Comparison of ENCODE assay signal across 18 cellular contexts in the genomic region with DNA sequence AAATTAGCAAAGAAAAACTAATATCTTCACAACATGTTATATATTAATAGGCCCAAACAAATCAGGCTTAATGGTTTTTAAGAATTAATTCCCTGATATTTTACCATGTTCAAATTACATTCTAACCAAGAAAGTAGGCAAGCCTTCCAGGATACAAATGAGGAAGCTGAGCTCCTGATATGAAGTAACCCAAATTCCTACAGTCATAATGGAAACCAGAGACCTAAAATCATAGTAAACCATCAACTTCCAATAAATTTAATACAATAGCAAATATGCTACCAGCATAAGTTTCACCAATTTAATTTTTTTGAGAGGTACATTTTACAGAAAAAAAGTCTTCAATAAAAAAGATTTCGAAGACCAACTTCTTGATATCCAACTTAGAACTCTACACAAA. TPM values are rescaled to one million over a fixed set of nuclear protein-coding genes. Genes with fewer than 3 reads are reported as not detected.
DNase-seq lines count a peak whose midpoint lies in the region; ATAC-seq and TF ChIP-seq lines count a peak whose summit lies in the region.
"Had no signal": no experiment of that assay in that cellular context is flagged by ENCODE, and none has a peak within 500 bp of the region (broad histone marks: within the 10 kb centered on the region; RNA-seq: fewer than 3 reads in every experiment).

No MANE protein-coding gene starts in this region.

- no peaks in the 10 kb centered on the region for H3K27me3 Mint-ChIP-seq in osteocyte (ENCODE audit: unreplicated experiment)

- H3K27ac ChIP-seq in RWPE2 (ENCODE audit: poor library complexity, severe bottlenecking): peak overlapping the region; percentile 78
- no peak overlapping the region for H3K27ac ChIP-seq in fibroblast of lung (ENCODE audit: insufficient read depth, low read length)
- no peak overlapping the region for H3K27ac ChIP-seq in upper lobe of right lung
- H3K27ac ChIP-seq: BLaER1, ovary, skin epidermis had no signal

- peaks cover 40% of the 10 kb centered on the region for H3K4me1 ChIP-seq in RWPE2 (ENCODE audit: insufficient read depth, poor library complexity, severe bottlenecking)
- H3K4me1 ChIP-seq in fibroblast of lung (ENCODE audit: control insufficient read depth, extremely low read depth, insufficient read depth, low read length): peaks cover 18% of the 10 kb centered on the region
- peaks cover 11% of the 10 kb centered on the region for H3K4me1 ChIP-seq in upper lobe of right lung

- H3K27me3 ChIP-seq in RWPE2 (ENCODE audit: insufficient read depth, poor library complexity, severe bottlenecking) (no peaks in the 10 kb centered on the region), fibroblast of lung (ENCODE audit: control insufficient read depth, insufficient read depth, low read length) (no peaks in the 10 kb centered on the region), upper lobe of right lung (no peaks in the 10 kb centered on the region)
- H3K27me3 ChIP-seq: BLaER1, ovary had no signal

- H3K36me3 ChIP-seq in RWPE2 (ENCODE audit: low read depth) (peaks cover 60% of the 10 kb centered on the region), fibroblast of lung (ENCODE audit: control insufficient read depth, insufficient read depth, low read length) (peaks cover 2% of the 10 kb centered on the region), upper lobe of right lung (no peaks in the 10 kb centered on the region)
- H3K36me3 ChIP-seq: BLaER1, ovary had no signal

- no peak for ATAC-seq in RWPE2 (ENCODE audit: low read depth)
- no peak for ATAC-seq in GM21529 (IDR thresholded peaks at IDR 0.05; ENCODE audit: unreplicated experiment)
- ATAC-seq in upper lobe of right lung: no peak
- ATAC-seq in HG03280 (IDR thresholded peaks at IDR 0.05; ENCODE audit: unreplicated experiment): no peak
- ATAC-seq: left ventricle myocardium superior had no signal

- no peak overlapping the region for H3K9ac ChIP-seq in fibroblast of lung (ENCODE audit: insufficient read depth, low read length)
- H3K9ac ChIP-seq: BLaER1 had no signal

- peak overlapping the region; percentile 24 for H3K4me3 Mint-ChIP-seq in osteocyte (ENCODE audit: unreplicated experiment)

- no peaks in the 10 kb centered on the region for H3K36me3 Mint-ChIP-seq in osteocyte (ENCODE audit: unreplicated experiment)

- peaks cover 92% of the 10 kb centered on the region for H3K79me2 ChIP-seq in fibroblast of lung (ENCODE audit: control insufficient read depth, insufficient read depth, low read length)

- no peaks in the 10 kb centered on the region for H3K9me3 Mint-ChIP-seq in osteocyte (ENCODE audit: unreplicated experiment)

- intact Hi-C loops in upper lobe of right lung (cut with DNase I): no loop called here

- peaks cover 3% of the 10 kb centered on the region for H4K20me1 ChIP-seq in fibroblast of lung (ENCODE audit: control insufficient read depth, extremely low read depth, insufficient read depth, low read length)

- H3K9me3 ChIP-seq in RWPE2 (ENCODE audit: severe bottlenecking) (no peaks in the 10 kb centered on the region), fibroblast of lung (ENCODE audit: control insufficient read depth, insufficient read depth, low read depth, low read length) (no peaks in the 10 kb centered on the region), upper lobe of right lung (no peaks in the 10 kb centered on the region)
- H3K9me3 ChIP-seq: BLaER1, ovary had no signal

- peak overlapping the region; percentile 83 for H3K4me2 ChIP-seq in fibroblast of lung (ENCODE audit: extremely low read depth, insufficient read depth, low read length)
- H3K4me2 ChIP-seq: BLaER1 had no signal

- H3K27ac Mint-ChIP-seq in osteocyte (ENCODE audit: unreplicated experiment): no peak overlapping the region

- no peak for TF ChIP-seq CTCF in RWPE2 (IDR thresholded peaks at IDR 0.05; ENCODE audit: poor library complexity, severe bottlenecking)
- no peak for TF ChIP-seq CTCF in fibroblast of lung (conservative IDR thresholded peaks at IDR 0.05 in 1 of 2, IDR thresholded peaks at IDR 0.05 in 1 of 2; ENCODE audit: low read depth in 1 of 2, low read length in 2 of 2)
- no peak for TF ChIP-seq CTCF in osteocyte (IDR thresholded peaks at IDR 0.05)
- no peak for TF ChIP-seq CTCF in upper lobe of right lung (IDR thresholded peaks at IDR 0.05)

- H2AFZ ChIP-seq in fibroblast of lung (ENCODE audit: low read length): no peak overlapping the region

- DNase-seq in GM03348 (ENCODE audit: low spot score) (peak; percentile 18), RWPE2 (ENCODE audit: low spot score) (no peak), fibroblast of lung (ENCODE audit: low read depth in 2 of 2) (no peak), osteocyte (ENCODE audit: extremely low spot score, unreplicated experiment) (no peak), upper lobe of right lung (no peak)
- DNase-seq: activated naive CD4-positive, alpha-beta T cell treated with anti-CD3 and anti-CD28 coated beads, Interleukin-2, amount 50 U/mL, for 16 hours; activated T-cell treated with anti-CD3 and anti-CD28 coated beads for 4 hours; foreskin melanocyte; left ventricle myocardium superior; NCI-H1417; ovary; RPMI8226; stimulated activated CD4-positive, alpha-beta T cell treated with anti-CD3 and anti-CD28 coated beads, Interleukin-4, amount 100 ng/mL, for 4 hours; stimulated activated CD8-positive, alpha-beta memory T cell treated with anti-CD3 and anti-CD28 coated beads, Interleukin-4, amount 100 ng/mL, for 48 hours had no signal

- peaks cover 69% of the 10 kb centered on the region for H3K4me1 Mint-ChIP-seq in osteocyte (ENCODE audit: unreplicated experiment)

- H3K4me3 ChIP-seq in RWPE2 (ENCODE audit: severe bottlenecking) (peak overlapping the region; percentile 89), fibroblast of lung (replicated peaks in 1 of 4; ENCODE audit: control extremely low read depth in 1 of 4, insufficient read depth in 1 of 4, low read depth in 3 of 4, low read length in 4 of 4) (peak overlapping the region; percentile 64 to 87 (median 84)), upper lobe of right lung (no peak overlapping the region)
- H3K4me3 ChIP-seq: BLaER1, ovary, skin epidermis had no signal

RNA-seq across cellular contexts. Expression of gene DCBLD2, which starts 3.8 kb away (rescaled TPM):
- total RNA-seq in fibroblast of lung: 69.9 and 98.1 TPM in 2 replicates
- polyA plus RNA-seq in fibroblast of lung: 195 and 197 TPM in 2 replicates
- 69.3 and 83.6 TPM in 2 replicates for polyA plus RNA-seq in fibroblast of lung (2012)
- polyA minus RNA-seq in fibroblast of lung (ENCODE audit: low replicate concordance): 43.5 and 86.6 TPM in 2 replicates
- total RNA-seq in osteocyte: 83.2 and 85.5 TPM in 2 replicates
- 35.8 TPM for total RNA-seq in upper lobe of right lung
